Comparison of ENCODE assay signal across 22 cellular contexts in the genomic region with DNA sequence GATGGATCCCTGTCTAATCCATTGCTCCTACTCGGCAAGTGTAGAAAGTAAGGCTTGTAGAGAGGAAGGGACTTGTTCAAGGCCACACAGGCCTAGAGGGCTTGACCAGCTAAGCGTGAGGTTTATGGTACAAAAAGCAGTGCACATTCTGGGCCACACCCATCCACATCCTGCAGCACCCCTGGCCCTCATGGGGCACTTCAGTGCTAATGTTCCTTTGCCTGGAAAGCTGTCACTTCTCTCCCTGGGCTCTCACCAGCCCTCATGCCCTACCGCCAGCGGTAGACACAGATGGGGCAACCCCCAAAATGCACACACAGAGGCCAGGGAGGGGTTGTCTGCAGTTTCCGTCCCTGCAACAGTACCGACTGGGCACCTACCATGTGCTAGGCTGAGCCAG. TPM values are rescaled to one million over a fixed set of nuclear protein-coding genes. Genes with fewer than 3 reads are reported as not detected.
DNase-seq lines count a peak whose midpoint lies in the region; ATAC-seq and TF ChIP-seq lines count a peak whose summit lies in the region.
"Had no signal": no experiment of that assay in that cellular context is flagged by ENCODE, and none has a peak within 500 bp of the region (broad histone marks: within the 10 kb centered on the region; RNA-seq: fewer than 3 reads in every experiment).

No MANE protein-coding gene starts in this region.

- H3K9ac ChIP-seq in SU-DHL-6 (ENCODE audit: low read length) = peak overlapping the region; percentile 91

- no peak for TF ChIP-seq POLR2A in spleen (IDR thresholded peaks at IDR 0.05)
- no peak for TF ChIP-seq POLR2A in esophagus squamous epithelium (IDR thresholded peaks at IDR 0.05)

- intact Hi-C loops in spleen (cut with DNase I; ENCODE audit: low total_unique reads) = no loop called here
- intact Hi-C loops in esophagus squamous epithelium (cut with DNase I) = no loop called here

- DNase-seq in spleen = peak; percentile 74
- DNase-seq in esophagus squamous epithelium (lab: John Stamatoyannopoulos, UW) = no peak
- no peak for DNase-seq in NCI-H2081 treated with DMSO at 0.1 percent for 48 hours (lab: John Stamatoyannopoulos, UW)
- DNase-seq: activated CD4-positive, alpha-beta T cell treated with anti-CD3 and anti-CD28 coated beads for 1 hour; activated CD8-positive, alpha-beta memory T cell treated with anti-CD3 and anti-CD28 coated beads for 24 hours; activated effector memory CD4-positive, alpha-beta T cell treated with anti-CD3 and anti-CD28 coated beads, Interleukin-2, amount 50 U/mL, for 16 hours; cerebellar nuclear complex; Kasumi-1; lower lobe of right lung; NCI-H1694 treated with DMSO at 0.1 percent for 48 hours; NCI-H526 treated with DMSO at 0.1 percent for 48 hours; RPMI8226; T-helper 1 cell; upper lobe of left lung had no signal

- no peak overlapping the region for H3K27ac ChIP-seq in HEK293 (ENCODE audit: extremely low read depth, low read depth, low read length)
- peak overlapping the region; percentile 98 for H3K27ac ChIP-seq in SU-DHL-6 (ENCODE audit: low read depth, low read length)
- H3K27ac ChIP-seq in spleen = peak overlapping the region in 2 of 8 donors; percentile 41 to 85
- H3K27ac ChIP-seq in esophagus squamous epithelium = no peak overlapping the region
- H3K27ac ChIP-seq: lower lobe of right lung, SJSA1, upper lobe of left lung had no signal

- H3K9me3 ChIP-seq in HEK293 (ENCODE audit: control insufficient read depth, insufficient read depth, low read depth, low read length) (no peaks in the 10 kb centered on the region), SU-DHL-6 (ENCODE audit: insufficient read depth, low read length) (no peaks in the 10 kb centered on the region), spleen (no peaks in the 10 kb centered on the region), esophagus squamous epithelium (no peaks in the 10 kb centered on the region)
- H3K9me3 ChIP-seq: lower lobe of right lung, SJSA1, upper lobe of left lung had no signal

- H3K36me3 ChIP-seq in HEK293 (ENCODE audit: control insufficient read depth in 2 of 2, insufficient read depth in 1 of 2, low read length in 2 of 2) = no peaks in the 10 kb centered on the region
- H3K36me3 ChIP-seq in SU-DHL-6 (ENCODE audit: low read length) = no peaks in the 10 kb centered on the region; the same call in 1 of the 2 replicates
- no peaks in the 10 kb centered on the region for H3K36me3 ChIP-seq in spleen
- no peaks in the 10 kb centered on the region for H3K36me3 ChIP-seq in esophagus squamous epithelium
- H3K36me3 ChIP-seq: lower lobe of right lung, SJSA1, upper lobe of left lung had no signal

- TF ChIP-seq CTCF in HEK293 (tag by site-specific recombination; IDR thresholded peaks at IDR 0.05) (no peak), SU-DHL-6 (IDR thresholded peaks at IDR 0.05; ENCODE audit: insufficient read depth, low read length, poor library complexity, severe bottlenecking) (no peak), spleen (IDR thresholded peaks at IDR 0.05 in 8 of 11, conservative IDR thresholded peaks at IDR 0.05 in 3 of 11) (no peak), esophagus squamous epithelium (IDR thresholded peaks at IDR 0.05) (no peak)

- no peaks in the 10 kb centered on the region for H3K9me2 ChIP-seq in SU-DHL-6 (replicated peaks; ENCODE audit: insufficient read depth, low read length)

- ATAC-seq in HG02678 (IDR thresholded peaks at IDR 0.05; ENCODE audit: unreplicated experiment) = no peak
- ATAC-seq: lower lobe of right lung; natural killer cell treated with Interleukin-12 subunit alpha and Interleukin-12 subunit beta and Interleukin-15 and Interleukin-18, amount 100 ng/mL, for 72 hours had no signal

- WGBS in spleen, 5 donors = 57 to 66% (median 61%) methylated on average over 6 of the region's 6 CpGs
- WGBS in esophagus squamous epithelium, 2 donors = 60 to 90% methylated on average over 1 to 4 of the region's 6 CpGs

- H3K27me3 ChIP-seq in SU-DHL-6 (ENCODE audit: low read length) = no peaks in the 10 kb centered on the region
- no peaks in the 10 kb centered on the region for H3K27me3 ChIP-seq in spleen (replicated peaks in 1 of 7)
- H3K27me3 ChIP-seq in esophagus squamous epithelium = no peaks in the 10 kb centered on the region
- H3K27me3 ChIP-seq: SJSA1, upper lobe of left lung had no signal

- no peak overlapping the region for H2AFZ ChIP-seq in SU-DHL-6 (ENCODE audit: low read depth, low read length, severe bottlenecking)

- peak overlapping the region; percentile 64; the same call in 1 of the 2 replicates for H3K4me3 ChIP-seq in GM08714 (ENCODE audit: low read length)
- H3K4me3 ChIP-seq in HEK293 (ENCODE audit: low read depth, low read length) = no peak overlapping the region
- peak overlapping the region; percentile 57 for H3K4me3 ChIP-seq in SU-DHL-6 (ENCODE audit: insufficient read depth, low read length, poor library complexity, severe bottlenecking)
- no peak overlapping the region for H3K4me3 ChIP-seq in spleen
- no peak overlapping the region for H3K4me3 ChIP-seq in esophagus squamous epithelium
- H3K4me3 ChIP-seq: lower lobe of right lung, SJSA1, upper lobe of left lung had no signal

- H3F3A ChIP-seq in SU-DHL-6 (ENCODE audit: insufficient read depth) = peaks cover 84% of the 10 kb centered on the region

- no peaks in the 10 kb centered on the region for H3K4me1 ChIP-seq in HEK293 (ENCODE audit: control insufficient read depth, insufficient read depth, low read length)
- peaks cover 8 to 82% (median 58%) of the 10 kb centered on the region in 6 donors for H3K4me1 ChIP-seq in spleen
- H3K4me1 ChIP-seq in esophagus squamous epithelium = peaks cover 19 to 61% (median 29%) of the 10 kb centered on the region in 3 donors

- CTCF ChIA-PET in HEK293 (lab: Yijun Ruan, JAX) = interaction anchor here (1.5 kb wide), 1 partner anchor 44 kb away, joined by 3 read pairs; no protein-coding TSS in a partner anchor

- peak overlapping the region; percentile 86 for H3K4me2 ChIP-seq in SU-DHL-6 (ENCODE audit: low read depth, low read length, poor library complexity, severe bottlenecking)

- peaks cover 70% of the 10 kb centered on the region for H3K79me2 ChIP-seq in SU-DHL-6 (ENCODE audit: insufficient read depth, low read length)

- no peaks in the 10 kb centered on the region for H4K20me1 ChIP-seq in SU-DHL-6 (ENCODE audit: low read depth, low read length)

- POLR2A ChIA-PET in HEK293 (lab: Yijun Ruan, JAX) = no interaction called here

TF ChIP-seq in HEK293, 187 proteins besides CTCF, POLR2A, EP300 and RAD21:
- TF ChIP-seq, protein P1, sequence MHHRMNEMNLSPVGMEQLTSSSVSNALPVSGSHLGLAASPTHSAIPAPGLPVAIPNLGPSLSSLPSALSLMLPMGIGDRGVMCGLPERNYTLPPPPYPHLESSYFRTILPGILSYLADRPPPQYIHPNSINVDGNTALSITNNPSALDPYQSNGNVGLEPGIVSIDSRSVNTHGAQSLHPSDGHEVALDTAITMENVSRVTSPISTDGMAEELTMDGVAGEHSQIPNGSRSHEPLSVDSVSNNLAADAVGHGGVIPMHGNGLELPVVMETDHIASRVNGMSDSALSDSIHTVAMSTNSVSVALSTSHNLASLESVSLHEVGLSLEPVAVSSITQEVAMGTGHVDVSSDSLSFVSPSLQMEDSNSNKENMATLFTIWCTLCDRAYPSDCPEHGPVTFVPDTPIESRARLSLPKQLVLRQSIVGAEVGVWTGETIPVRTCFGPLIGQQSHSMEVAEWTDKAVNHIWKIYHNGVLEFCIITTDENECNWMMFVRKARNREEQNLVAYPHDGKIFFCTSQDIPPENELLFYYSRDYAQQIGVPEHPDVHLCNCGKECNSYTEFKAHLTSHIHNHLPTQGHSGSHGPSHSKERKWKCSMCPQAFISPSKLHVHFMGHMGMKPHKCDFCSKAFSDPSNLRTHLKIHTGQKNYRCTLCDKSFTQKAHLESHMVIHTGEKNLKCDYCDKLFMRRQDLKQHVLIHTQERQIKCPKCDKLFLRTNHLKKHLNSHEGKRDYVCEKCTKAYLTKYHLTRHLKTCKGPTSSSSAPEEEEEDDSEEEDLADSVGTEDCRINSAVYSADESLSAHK (tag by site-specific recombination; IDR thresholded peaks at IDR 0.05) = no peak
- TF ChIP-seq SCRT2 (tag by site-specific recombination; IDR thresholded peaks at IDR 0.05) (no peak), ZBTB17 (tag by site-specific recombination; IDR thresholded peaks at IDR 0.05) (0 out of 2 replicates have a peak, but pooled peaks have one; percentile 18)

RNA-seq across cellular contexts. Expression of a gene that starts 7.1 kb away (rescaled TPM):
- total RNA-seq in spleen (10 to 100 TPM in 4 of 7 donors, 1 to 10 TPM in 3; 8.1 to 14.4 (median 10.6) TPM), esophagus squamous epithelium (1 to 10 TPM in 1 of 4 donors, under 1 TPM in 3; 0.08 to 1.3 (median 0.62) TPM)
- 1 to 10 TPM; 1.3 to 4.2 (median 1.5) TPM for polyA plus RNA-seq in spleen
- total RNA-seq: dermis microvascular lymphatic vessel endothelial cell had no signal
- polyA plus RNA-seq: CD4-positive, CD25-positive, alpha-beta regulatory T cell had no signal

RNA-seq across cellular contexts. Expression of a gene that starts 50.1 kb away (rescaled TPM):
- 10 to 100 TPM; 19.3 to 34.8 (median 25.0) TPM for total RNA-seq in spleen
- polyA plus RNA-seq in spleen = 10 to 100 TPM; 12.4 to 20.2 (median 12.6) TPM
- 10 to 100 TPM in 3 of 4 donors, 1 to 10 TPM in 1; 7.8 to 15.3 (median 14.5) TPM for total RNA-seq in esophagus squamous epithelium

RNA-seq across cellular contexts. Expression of a gene that starts 52.4 kb away (rescaled TPM):
- total RNA-seq in spleen (10 to 100 TPM; 24.4 to 31.4 (median 27.5) TPM), esophagus squamous epithelium (10 to 100 TPM; 21.4 to 34.2 (median 23.9) TPM)
- 10 to 100 TPM in 1 of 3 donors, 1 to 10 TPM in 2; 5.8 to 11.2 (median 6.7) TPM for polyA plus RNA-seq in spleen

Comparison
In these comparisons a context has a peak if more than half of its experiments do, and no peak if none do; other contexts are left out.
1. H3K4me3 ChIP-seq: peak in GM08714 (single experiment) and SU-DHL-6 (single experiment); none in HEK293 (single experiment), spleen (0 of 8) and esophagus squamous epithelium (0 of 4).